Comparison of ENCODE assay signal across 11 cellular contexts in the genomic region with DNA sequence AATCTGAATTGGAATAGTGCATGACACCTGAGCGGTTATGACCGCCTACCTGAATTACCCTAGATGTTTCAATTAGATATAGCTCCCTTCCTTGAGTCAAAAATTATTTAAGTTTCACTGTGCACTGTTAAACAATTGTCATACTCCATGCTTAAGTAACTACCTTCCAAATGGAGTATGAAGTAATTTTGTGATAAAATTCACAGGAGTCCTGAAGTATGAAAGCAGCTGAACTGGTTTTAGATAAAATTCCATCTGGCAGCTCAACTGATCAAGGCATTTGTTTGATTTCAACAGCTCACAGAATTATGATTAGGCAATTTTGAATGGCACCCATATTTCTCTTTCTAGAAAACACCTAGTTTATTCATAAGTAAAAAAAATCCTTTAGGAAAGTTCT. TPM values are rescaled to one million over a fixed set of nuclear protein-coding genes. Genes with fewer than 3 reads are reported as not detected.
"Had no signal": no experiment of that assay in that cellular context is flagged by ENCODE, and none has a peak within 500 bp of the region (broad histone marks: within the 10 kb centered on the region; RNA-seq: fewer than 3 reads in every experiment).

No MANE protein-coding gene starts in this region.

- DNase-seq: activated B cell treated with CpG ODN at 0.5 μM for 24 hours; activated CD4-positive, alpha-beta T cell treated with anti-CD3 and anti-CD28 coated beads, Interleukin-2, amount 10 ng/mL, durations not matched to agents 24 days and 14 days; activated CD8-positive, alpha-beta memory T cell treated with anti-CD3 and anti-CD28 coated beads, Interleukin-2, amount 50 U/mL, for 48 hours; activated gamma-delta T cell treated with Interleukin-2 at 50 U/mL for 16 hours; activated T-cell treated with anti-CD3 and anti-CD28 coated beads, Interleukin-2, amount 50 U/mL, for 72 hours; amygdala; cerebellar nuclear complex; effector memory CD4-positive, alpha-beta T cell; foreskin keratinocyte; stimulated activated CD4-positive, alpha-beta T cell treated with anti-CD3 and anti-CD28 coated beads, Interleukin-4, amount 100 ng/mL, for 24 hours; stimulated activated naive CD4-positive, alpha-beta T cell treated with Interleukin-2 at 50 U/mL for 16 hours had no signal

- H3K27ac ChIP-seq: foreskin keratinocyte had no signal

- H3K4me1 ChIP-seq: foreskin keratinocyte had no signal

- H3K27me3 ChIP-seq: foreskin keratinocyte had no signal

- ATAC-seq: activated T-cell treated with anti-CD3 and anti-CD28 coated beads, Interleukin-2, amount 50 U/mL, for 72 hours had no signal

RNA-seq across cellular contexts. Expression of a gene that starts 19.5 kb away (rescaled TPM):
- total RNA-seq: activated T-cell treated with anti-CD3 and anti-CD28 coated beads, Interleukin-2, amount 50 U/mL, for 72 hours had no signal
